13 cellular contexts compared by ENCODE assay signal in the genomic region with DNA sequence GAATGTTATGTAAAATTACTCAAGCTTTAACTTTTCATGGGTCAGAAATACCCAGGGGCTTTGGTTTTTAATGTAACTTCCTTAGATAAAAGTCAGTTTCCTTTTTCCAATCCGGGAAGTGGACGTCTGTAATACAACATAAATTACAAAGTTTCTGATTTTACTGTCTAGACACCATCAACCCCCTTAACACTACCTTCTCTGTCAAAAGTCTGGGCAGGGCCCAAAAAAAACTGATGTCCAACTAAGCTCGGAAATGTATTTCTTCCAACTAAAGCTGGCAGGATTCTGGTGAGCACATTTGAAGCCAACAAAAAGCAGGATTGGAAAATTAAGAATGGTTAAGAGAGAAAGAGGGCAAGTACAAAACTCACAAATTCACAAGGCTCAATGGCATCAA. TPM values are rescaled to one million over a fixed set of nuclear protein-coding genes. Genes with fewer than 3 reads are reported as not detected.
"Had no signal": no experiment of that assay in that cellular context is flagged by ENCODE, and none has a peak within 500 bp of the region (broad histone marks: within the 10 kb centered on the region; RNA-seq: fewer than 3 reads in every experiment).

No MANE protein-coding gene starts in this region.

- H3K4me1 ChIP-seq: vagina had no signal

- H3K27me3 ChIP-seq: vagina had no signal

- H3K36me3 ChIP-seq: vagina had no signal

- H3K4me3 ChIP-seq: vagina had no signal

- DNase-seq: activated CD4-positive, alpha-beta T cell treated with anti-CD3 and anti-CD28 coated beads, Interleukin-2, amount 50 U/mL, for 48 hours; activated CD8-positive, alpha-beta memory T cell treated with anti-CD3 and anti-CD28 coated beads, Interleukin-2, amount 10 ng/mL, durations not matched to agents 7 days and 5 days; activated effector memory CD4-positive, alpha-beta T cell treated with Interleukin-2 at 50 U/mL for 16 hours; activated T-cell treated with anti-CD3 and anti-CD28 coated beads, Interleukin-2, amount 50 U/mL, for 24 hours; amniotic stem cell; natural killer cell; occipital lobe; stimulated activated CD4-positive, alpha-beta T cell treated with anti-CD3 and anti-CD28 coated beads, Interleukin-4, amount 100 ng/mL, for 1 hour; stimulated activated CD8-positive, alpha-beta memory T cell treated with anti-CD3 and anti-CD28 coated beads, Interleukin-4, amount 100 ng/mL, for 48 hours; stimulated activated naive CD8-positive, alpha-beta T cell treated with anti-CD3 and anti-CD28 coated beads, Interleukin-15, Interleukin-2, amounts not matched to agents 100 U/mL and 50 U/mL, for 24 hours; T-helper 17 cell had no signal

- H3K27ac ChIP-seq: vagina had no signal

- H3K9me3 ChIP-seq: vagina had no signal

- ATAC-seq: activated CD8-positive, alpha-beta memory T cell treated with anti-CD3 and anti-CD28 coated beads, Interleukin-2, amount 10 ng/mL, durations not matched to agents 7 days and 5 days; activated naive CD4-positive, alpha-beta T cell treated with anti-CD3 and anti-CD28 coated beads, Interleukin-2, amount 50 U/mL, for 72 hours; natural killer cell; stimulated activated naive CD8-positive, alpha-beta T cell treated with anti-CD3 and anti-CD28 coated beads, Interleukin-15, Interleukin-2, amounts not matched to agents 100 U/mL and 50 U/mL, for 24 hours; T-helper 17 cell had no signal

RNA-seq across cellular contexts. Expression of a gene that starts 24.4 kb away (rescaled TPM):
- total RNA-seq: activated CD8-positive, alpha-beta memory T cell treated with anti-CD3 and anti-CD28 coated beads, Interleukin-2, amount 10 ng/mL, durations not matched to agents 7 days and 5 days; activated naive CD4-positive, alpha-beta T cell treated with anti-CD3 and anti-CD28 coated beads, Interleukin-2, amount 50 U/mL, for 72 hours; T-helper 17 cell had no signal
